9 cellular contexts compared by ENCODE assay signal in the genomic region with DNA sequence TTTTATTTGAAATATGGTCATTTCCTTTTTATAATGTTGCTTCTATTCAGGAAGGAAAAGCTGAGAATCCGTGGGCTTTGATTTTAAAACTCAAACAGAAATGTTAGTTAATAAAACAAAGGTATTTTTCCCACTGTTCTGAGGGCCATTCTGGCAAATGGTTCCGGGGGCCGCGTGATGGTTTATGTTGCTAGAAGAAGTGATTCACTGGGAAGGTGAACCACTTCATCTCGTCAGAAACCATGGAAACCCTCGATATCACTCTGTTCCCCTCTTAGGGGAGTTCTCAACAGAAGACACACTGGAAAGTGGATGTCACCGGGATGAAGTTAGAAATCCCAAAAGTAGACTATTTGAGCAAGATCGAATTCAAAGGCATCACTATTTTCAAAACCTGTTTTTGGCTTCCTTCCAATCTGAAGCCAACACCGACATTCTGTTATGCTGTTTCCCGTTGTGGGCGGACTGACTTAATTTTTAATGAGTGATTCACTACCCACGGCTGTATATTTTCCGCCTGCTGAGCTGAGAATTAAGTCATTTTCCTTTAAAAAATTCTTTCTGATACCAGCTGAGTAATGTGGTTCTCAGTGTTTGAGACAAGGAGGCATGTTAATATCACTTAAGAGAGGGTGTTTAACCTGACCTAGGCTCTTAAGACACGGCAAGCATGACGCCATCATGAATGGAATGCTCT.
DNase-seq lines count a peak whose midpoint lies in the region; ATAC-seq and TF ChIP-seq lines count a peak whose summit lies in the region.
"Had no signal": no experiment of that assay in that cellular context is flagged by ENCODE, and none has a peak within 500 bp of the region (broad histone marks: within the 10 kb centered on the region; RNA-seq: fewer than 3 reads in every experiment).

No MANE protein-coding gene starts in this region.

- no peaks in the 10 kb centered on the region for H3K27me3 ChIP-seq in H9 (ENCODE audit: insufficient read depth, low read length)

- no peak overlapping the region for H3K4ac ChIP-seq in H9 (ENCODE audit: low read depth, low read length)

- H3K27ac ChIP-seq in HEK293 (ENCODE audit: extremely low read depth, low read depth, low read length) (no peak overlapping the region), H9 (ENCODE audit: insufficient read length, low read depth, low read length) (no peak overlapping the region)

- H3K4me3 ChIP-seq in HEK293 (ENCODE audit: low read depth, low read length) (no peak overlapping the region), fibroblast of mammary gland (ENCODE audit: control insufficient read depth, low read depth, low read length) (no peak overlapping the region)
- H3K4me3 ChIP-seq: K562 had no signal

- H3K36me3 ChIP-seq in HEK293 (ENCODE audit: control insufficient read depth in 2 of 2, insufficient read depth in 1 of 2, low read length in 2 of 2): no peaks in the 10 kb centered on the region

- intact Hi-C loops in left colon (cut with DNase I, micrococcal nuclease): no loop called here

- H3K18ac ChIP-seq in H9 (ENCODE audit: insufficient read length, low read depth, low read length): no peak overlapping the region

- ATAC-seq in left colon: no peak
- ATAC-seq: K562 had no signal

- no peaks in the 10 kb centered on the region for H3K36me3 Mint-ChIP-seq in activated CD4-positive, alpha-beta T cell treated with anti-CD3 and anti-CD28 coated beads, Interleukin-2, amount 10 ng/mL, durations not matched to agents 7 days and 5 days (ENCODE audit: low read depth)
- no peaks in the 10 kb centered on the region for H3K36me3 Mint-ChIP-seq in H9 (ENCODE audit: insufficient read depth in 1 of 3, low read depth in 3 of 3)

- H2BK120ac ChIP-seq in H9 (ENCODE audit: low read depth, low read length, poor library complexity, severe bottlenecking): no peak overlapping the region

- POLR2A ChIA-PET in HEK293 (lab: Yijun Ruan, JAX): interaction anchor here (0.6 kb wide), 1 partner anchor 22 kb away, joined by 6 read pairs; no protein-coding TSS in a partner anchor
- POLR2A ChIA-PET in activated CD4-positive, alpha-beta T cell treated with anti-CD3 and anti-CD28 coated beads, Interleukin-2, amount 10 ng/mL, durations not matched to agents 7 days and 5 days (lab: Charles Lee): no interaction called here

- no peak overlapping the region for H3K9ac ChIP-seq in H9 (ENCODE audit: extremely low read depth, insufficient read length, low read length)

- H3K56ac ChIP-seq in H9 (ENCODE audit: insufficient read length, low read depth, low read length): no peak overlapping the region

- H4K20me1 ChIP-seq in H9 (ENCODE audit: control insufficient read depth, insufficient read depth, insufficient read length): no peaks in the 10 kb centered on the region

- peak; percentile 41 for DNase-seq in activated CD4-positive, alpha-beta T cell treated with anti-CD3 and anti-CD28 coated beads, Interleukin-2, amount 10 ng/mL, durations not matched to agents 7 days and 5 days
- peak; percentile 86 for DNase-seq in fibroblast of mammary gland (ENCODE audit: low read depth)
- peak; percentile 74 for DNase-seq in stimulated activated CD4-positive, alpha-beta T cell treated with anti-CD3 and anti-CD28 coated beads, Interleukin-2, amount 100 ng/mL, for 4 hours (ENCODE audit: low read depth)
- DNase-seq in H9: no peak
- no peak for DNase-seq in NCI-H2081 (lab: John Stamatoyannopoulos, UW)
- no peak for DNase-seq in NCI-H82 treated with DMSO at 0.1 percent for 48 hours (lab: John Stamatoyannopoulos, UW; ENCODE audit: unreplicated experiment)
- DNase-seq in left colon: no peak

- no peak overlapping the region for H3K4me2 ChIP-seq in H9 (ENCODE audit: insufficient read depth, insufficient read length, low read length)

- H3K9me3 ChIP-seq in HEK293 (ENCODE audit: control insufficient read depth, insufficient read depth, low read depth, low read length) (no peaks in the 10 kb centered on the region), H9 (ENCODE audit: control insufficient read depth, low read depth, low read length) (no peaks in the 10 kb centered on the region)

- no peaks in the 10 kb centered on the region for H3K79me1 ChIP-seq in H9 (ENCODE audit: insufficient read depth, low read depth, low read length, poor library complexity, severe bottlenecking)

- H2BK12ac ChIP-seq in H9 (ENCODE audit: insufficient read length, low read depth, low read length): no peak overlapping the region

- peak overlapping the region; percentile 74 for H3K27ac Mint-ChIP-seq in activated CD4-positive, alpha-beta T cell treated with anti-CD3 and anti-CD28 coated beads, Interleukin-2, amount 10 ng/mL, durations not matched to agents 7 days and 5 days
- no peak overlapping the region for H3K27ac Mint-ChIP-seq in H9

- H2BK20ac ChIP-seq in H9 (ENCODE audit: low read depth, low read length, poor library complexity, severe bottlenecking): no peak overlapping the region

- H3K23ac ChIP-seq in H9 (ENCODE audit: insufficient read length, low read depth, low read length): no peak overlapping the region

- no peak overlapping the region for H3K4me3 Mint-ChIP-seq in activated CD4-positive, alpha-beta T cell treated with anti-CD3 and anti-CD28 coated beads, Interleukin-2, amount 10 ng/mL, durations not matched to agents 7 days and 5 days
- no peak overlapping the region for H3K4me3 Mint-ChIP-seq in H9

- no peak overlapping the region for H2AFZ ChIP-seq in H9 (ENCODE audit: low read length)

- H3K23me2 ChIP-seq in H9 (ENCODE audit: insufficient read length, low read depth, low read length, poor library complexity, severe bottlenecking): no peaks in the 10 kb centered on the region

- H4K8ac ChIP-seq in H9 (replicated peaks; ENCODE audit: insufficient read length, low read depth, low read length): no peak overlapping the region

- H3K14ac ChIP-seq in H9 (ENCODE audit: insufficient read depth, low read length): no peak overlapping the region

- H3K27me3 Mint-ChIP-seq in activated CD4-positive, alpha-beta T cell treated with anti-CD3 and anti-CD28 coated beads, Interleukin-2, amount 10 ng/mL, durations not matched to agents 7 days and 5 days: peaks cover 2% of the 10 kb centered on the region
- no peaks in the 10 kb centered on the region; the same call in 1 of the 2 replicates for H3K27me3 Mint-ChIP-seq in H9 (ENCODE audit: low read depth)

- H2BK5ac ChIP-seq in H9 (ENCODE audit: insufficient read length, low read length): no peak overlapping the region

- no peak overlapping the region for H2AK5ac ChIP-seq in H9 (ENCODE audit: insufficient read length, low read length)

- CTCF ChIA-PET in HEK293 (lab: Yijun Ruan, JAX): interaction anchor here (0.6 to 2.8 kb wide), 4 partner anchors 20 to 310 kb away, joined by 3 to 15 read pairs (median 4); no protein-coding TSS in a partner anchor
- CTCF ChIA-PET in activated CD4-positive, alpha-beta T cell treated with anti-CD3 and anti-CD28 coated beads, Interleukin-2, amount 10 ng/mL, durations not matched to agents 7 days and 5 days (lab: Charles Lee): interaction anchor here (1.0 to 1.7 kb wide), 9 partner anchors 8 to 84 kb away, joined by 3 to 7 read pairs (median 4); partner anchors contain the start of gene PTPRE

- WGBS in H9 (ENCODE audit: extremely low coverage, insufficient read length, low lambda C conversion rate): no CpG with 5 or more reads among the region's 15 CpGs

- no peaks in the 10 kb centered on the region for H3K9me3 Mint-ChIP-seq in activated CD4-positive, alpha-beta T cell treated with anti-CD3 and anti-CD28 coated beads, Interleukin-2, amount 10 ng/mL, durations not matched to agents 7 days and 5 days
- no peaks in the 10 kb centered on the region for H3K9me3 Mint-ChIP-seq in H9

- no peak overlapping the region for H4K5ac ChIP-seq in H9 (ENCODE audit: insufficient read length, low read depth, low read length)

- no peak overlapping the region for H2BK15ac ChIP-seq in H9 (ENCODE audit: low read depth, low read length)

- H3T11ph ChIP-seq in H9 (ENCODE audit: low read length): no peak overlapping the region

- TF ChIP-seq CTCF in HEK293 (tag by site-specific recombination; IDR thresholded peaks at IDR 0.05) (no peak), fibroblast of mammary gland (conservative IDR thresholded peaks at IDR 0.05; ENCODE audit: control insufficient read depth, insufficient read depth, low read depth, low read length) (no peak), H9 (conservative IDR thresholded peaks at IDR 0.05) (no peak)

- H3K4me1 ChIP-seq in HEK293 (ENCODE audit: control insufficient read depth, insufficient read depth, low read length) (peaks cover 16% of the 10 kb centered on the region), H9 (ENCODE audit: insufficient read depth, low read length) (no peaks in the 10 kb centered on the region)

- no peaks in the 10 kb centered on the region for H3K79me2 ChIP-seq in H9 (ENCODE audit: insufficient read depth, low read length)

- H3K4me1 Mint-ChIP-seq in activated CD4-positive, alpha-beta T cell treated with anti-CD3 and anti-CD28 coated beads, Interleukin-2, amount 10 ng/mL, durations not matched to agents 7 days and 5 days: peaks cover 35% of the 10 kb centered on the region
- peaks cover 0 to 7% of the 10 kb centered on the region in 2 experiments; a peak in 1 of 4 replicates for H3K4me1 Mint-ChIP-seq in H9

- H4K91ac ChIP-seq in H9 (ENCODE audit: insufficient read length, low read depth, low read length): no peak overlapping the region

TF ChIP-seq in HEK293, 187 proteins besides CTCF, POLR2A, EP300 and RAD21 (continues in another document):
- TF ChIP-seq ZNF175 (tag by site-specific recombination; IDR thresholded peaks at IDR 0.05) (no peak), GFI1B (tag by site-specific recombination; IDR thresholded peaks at IDR 0.05) (no peak), ZFHX2 (tag by site-specific recombination; conservative IDR thresholded peaks at IDR 0.05) (peak; percentile 65)
- TF ChIP-seq, protein P1, sequence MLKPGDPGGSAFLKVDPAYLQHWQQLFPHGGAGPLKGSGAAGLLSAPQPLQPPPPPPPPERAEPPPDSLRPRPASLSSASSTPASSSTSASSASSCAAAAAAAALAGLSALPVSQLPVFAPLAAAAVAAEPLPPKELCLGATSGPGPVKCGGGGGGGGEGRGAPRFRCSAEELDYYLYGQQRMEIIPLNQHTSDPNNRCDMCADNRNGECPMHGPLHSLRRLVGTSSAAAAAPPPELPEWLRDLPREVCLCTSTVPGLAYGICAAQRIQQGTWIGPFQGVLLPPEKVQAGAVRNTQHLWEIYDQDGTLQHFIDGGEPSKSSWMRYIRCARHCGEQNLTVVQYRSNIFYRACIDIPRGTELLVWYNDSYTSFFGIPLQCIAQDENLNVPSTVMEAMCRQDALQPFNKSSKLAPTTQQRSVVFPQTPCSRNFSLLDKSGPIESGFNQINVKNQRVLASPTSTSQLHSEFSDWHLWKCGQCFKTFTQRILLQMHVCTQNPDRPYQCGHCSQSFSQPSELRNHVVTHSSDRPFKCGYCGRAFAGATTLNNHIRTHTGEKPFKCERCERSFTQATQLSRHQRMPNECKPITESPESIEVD (tag by site-specific recombination; IDR thresholded peaks at IDR 0.05): peak; percentile 52; the same call in 1 of the 2 replicates

Comparison
In these comparisons a context has a peak if more than half of its experiments do, and no peak if none do; other contexts are left out.
1. DNase-seq: peak in activated CD4-positive, alpha-beta T cell treated with anti-CD3 and anti-CD28 coated beads, Interleukin-2, amount 10 ng/mL, durations not matched to agents 7 days and 5 days (single experiment), fibroblast of mammary gland (single experiment) and stimulated activated CD4-positive, alpha-beta T cell treated with anti-CD3 and anti-CD28 coated beads, Interleukin-2, amount 100 ng/mL, for 4 hours (single experiment); none in H9 (single experiment), NCI-H2081 (0 of 2), NCI-H82 treated with DMSO at 0.1 percent for 48 hours (single experiment) and left colon (0 of 2).